Comparison of ENCODE assay signal across 8 cellular contexts in genomic region chr1:9181176-9181906, GRCh38. TPM values are rescaled to one million over a fixed set of nuclear protein-coding genes. Genes with fewer than 3 reads are reported as not detected.
DNase-seq lines count a peak whose midpoint lies in the region; ATAC-seq, FAIRE-seq and TF ChIP-seq lines count a peak whose summit lies in the region.

No MANE protein-coding gene starts in this region.

- TF ChIP-seq CTCF in AG09309 (IDR thresholded peaks at IDR 0.05; ENCODE audit: control insufficient read depth, insufficient read depth, low read depth, low read length, missing control alignments) (peak; percentile 98), endothelial cell (IDR thresholded peaks at IDR 0.05; ENCODE audit: unreplicated experiment) (peak; percentile 91), mucosa of descending colon (IDR thresholded peaks at IDR 0.05) (peak; percentile 93)

- ATAC-seq in activated CD8-positive, alpha-beta memory T cell treated with anti-CD3 and anti-CD28 coated beads, Interleukin-2, amount 10 ng/mL, durations not matched to agents 7 days and 5 days = peak; percentile 77
- peak; percentile 76 for ATAC-seq in mucosa of descending colon

- DNase-seq in AG09309 (ENCODE audit: low read depth) (no peak), GM19239 (ENCODE audit: insufficient read length, low spot score) (peak; percentile 82), NCI-H2196 treated with DMSO at 0.1 percent for 48 hours (lab: John Stamatoyannopoulos, UW; ENCODE audit: unreplicated experiment) (peak; percentile 22), endothelial cell (ENCODE audit: low spot score) (peak; percentile 93), mucosa of descending colon (peak; percentile 76 to 86 (median 80)), cerebellum (ENCODE audit: low spot score) (no peak)
- peak; percentile 81 for DNase-seq in activated CD8-positive, alpha-beta memory T cell treated with anti-CD3 and anti-CD28 coated beads, Interleukin-2, amount 10 ng/mL, durations not matched to agents 7 days and 5 days
- DNase-seq in stimulated activated CD8-positive, alpha-beta memory T cell treated with anti-CD3 and anti-CD28 coated beads, Interleukin-4, amount 100 ng/mL, for 4 hours (ENCODE audit: low read depth in 2 of 2, low spot score in 1 of 2) = peak; percentile 22 to 54

- peak overlapping the region; percentile 88 for H3K27ac Mint-ChIP-seq in activated CD8-positive, alpha-beta memory T cell treated with anti-CD3 and anti-CD28 coated beads, Interleukin-2, amount 10 ng/mL, durations not matched to agents 7 days and 5 days
- H3K27ac Mint-ChIP-seq in endothelial cell (ENCODE audit: unreplicated experiment) = peak overlapping the region; percentile 85

- intact Hi-C loops in mucosa of descending colon (cut with DNase I, micrococcal nuclease) = no loop called here

- H3K36me3 ChIP-seq in mucosa of descending colon (ENCODE audit: low read depth) = no peaks in the 10 kb centered on the region

- H3K4me1 ChIP-seq in mucosa of descending colon (ENCODE audit: low read depth) = peaks cover 20% of the 10 kb centered on the region

- H3K36me3 Mint-ChIP-seq in activated CD8-positive, alpha-beta memory T cell treated with anti-CD3 and anti-CD28 coated beads, Interleukin-2, amount 10 ng/mL, durations not matched to agents 7 days and 5 days = peaks cover 15% of the 10 kb centered on the region
- peaks cover 9% of the 10 kb centered on the region for H3K36me3 Mint-ChIP-seq in endothelial cell (ENCODE audit: low read depth, unreplicated experiment)

- H3K27me3 Mint-ChIP-seq in activated CD8-positive, alpha-beta memory T cell treated with anti-CD3 and anti-CD28 coated beads, Interleukin-2, amount 10 ng/mL, durations not matched to agents 7 days and 5 days = peaks cover 14% of the 10 kb centered on the region
- peaks cover 4% of the 10 kb centered on the region for H3K27me3 Mint-ChIP-seq in endothelial cell (ENCODE audit: unreplicated experiment)

- no peaks in the 10 kb centered on the region for H3K9me3 ChIP-seq in mucosa of descending colon

- peaks cover 33% of the 10 kb centered on the region for H3K4me1 Mint-ChIP-seq in activated CD8-positive, alpha-beta memory T cell treated with anti-CD3 and anti-CD28 coated beads, Interleukin-2, amount 10 ng/mL, durations not matched to agents 7 days and 5 days
- peaks cover 17% of the 10 kb centered on the region for H3K4me1 Mint-ChIP-seq in endothelial cell (ENCODE audit: unreplicated experiment)

- H3K4me3 ChIP-seq in AG09309 (ENCODE audit: control insufficient read depth, low read depth, low read length) = peak overlapping the region; percentile 60
- H3K4me3 ChIP-seq in mucosa of descending colon = peak overlapping the region; percentile 30

- no peaks in the 10 kb centered on the region for H3K9me3 Mint-ChIP-seq in activated CD8-positive, alpha-beta memory T cell treated with anti-CD3 and anti-CD28 coated beads, Interleukin-2, amount 10 ng/mL, durations not matched to agents 7 days and 5 days (ENCODE audit: low read depth)
- H3K9me3 Mint-ChIP-seq in endothelial cell (ENCODE audit: unreplicated experiment) = no peaks in the 10 kb centered on the region

- CTCF ChIA-PET in activated CD8-positive, alpha-beta memory T cell treated with anti-CD3 and anti-CD28 coated beads, Interleukin-2, amount 10 ng/mL, durations not matched to agents 7 days and 5 days (lab: Charles Lee) = interaction anchor here (0.6 to 4.2 kb wide), 21 partner anchors 9 to 97 kb away, joined by 3 to 33 read pairs (median 3); partner anchors contain the start of gene H6PD

- peak; percentile 91 for FAIRE-seq in GM19239 (lab: Jason Lieb, UNC)

- H3K4me3 Mint-ChIP-seq in activated CD8-positive, alpha-beta memory T cell treated with anti-CD3 and anti-CD28 coated beads, Interleukin-2, amount 10 ng/mL, durations not matched to agents 7 days and 5 days = peak overlapping the region; percentile 86
- peak overlapping the region; percentile 97 for H3K4me3 Mint-ChIP-seq in endothelial cell (ENCODE audit: unreplicated experiment)

RNA-seq across cellular contexts. Expression of gene GPR157, which starts 52.4 kb away (rescaled TPM):
- total RNA-seq in activated CD8-positive, alpha-beta memory T cell treated with anti-CD3 and anti-CD28 coated beads, Interleukin-2, amount 10 ng/mL, durations not matched to agents 7 days and 5 days = 1 to 10 TPM; 3.6 to 4.5 TPM
- total RNA-seq in endothelial cell (ENCODE audit: unreplicated experiment) = 2.8 TPM
- 1 to 10 TPM; 7.0 to 8.7 (median 8.1) TPM for total RNA-seq in mucosa of descending colon
- 0.45 TPM for total RNA-seq in cerebellum

RNA-seq across cellular contexts. Expression of gene H6PD, which starts 53.2 kb away (rescaled TPM):
- total RNA-seq in activated CD8-positive, alpha-beta memory T cell treated with anti-CD3 and anti-CD28 coated beads, Interleukin-2, amount 10 ng/mL, durations not matched to agents 7 days and 5 days = 10 to 100 TPM; 13.2 to 13.5 TPM
- total RNA-seq in endothelial cell (ENCODE audit: unreplicated experiment) = 18.6 TPM
- 10 to 100 TPM; 27.6 to 35.3 (median 31.9) TPM for total RNA-seq in mucosa of descending colon
- total RNA-seq in cerebellum = 10.1 TPM

Comparison
In these comparisons a context has a peak if more than half of its experiments do, and no peak if none do; other contexts are left out.
1. DNase-seq: peak in GM19239 (single experiment), NCI-H2196 treated with DMSO at 0.1 percent for 48 hours (single experiment), activated CD8-positive, alpha-beta memory T cell treated with anti-CD3 and anti-CD28 coated beads, Interleukin-2, amount 10 ng/mL, durations not matched to agents 7 days and 5 days (single experiment), endothelial cell (single experiment), mucosa of descending colon (3 of 3) and stimulated activated CD8-positive, alpha-beta memory T cell treated with anti-CD3 and anti-CD28 coated beads, Interleukin-4, amount 100 ng/mL, for 4 hours (2 of 2); none in AG09309 (single experiment) and cerebellum (single experiment).
2. Peak in every context shown above with its lines, with median percentiles within 50 percentile points of each other: CTCF ChIP-seq.